1 cellular context compared by ENCODE assay signal in the genomic region with DNA sequence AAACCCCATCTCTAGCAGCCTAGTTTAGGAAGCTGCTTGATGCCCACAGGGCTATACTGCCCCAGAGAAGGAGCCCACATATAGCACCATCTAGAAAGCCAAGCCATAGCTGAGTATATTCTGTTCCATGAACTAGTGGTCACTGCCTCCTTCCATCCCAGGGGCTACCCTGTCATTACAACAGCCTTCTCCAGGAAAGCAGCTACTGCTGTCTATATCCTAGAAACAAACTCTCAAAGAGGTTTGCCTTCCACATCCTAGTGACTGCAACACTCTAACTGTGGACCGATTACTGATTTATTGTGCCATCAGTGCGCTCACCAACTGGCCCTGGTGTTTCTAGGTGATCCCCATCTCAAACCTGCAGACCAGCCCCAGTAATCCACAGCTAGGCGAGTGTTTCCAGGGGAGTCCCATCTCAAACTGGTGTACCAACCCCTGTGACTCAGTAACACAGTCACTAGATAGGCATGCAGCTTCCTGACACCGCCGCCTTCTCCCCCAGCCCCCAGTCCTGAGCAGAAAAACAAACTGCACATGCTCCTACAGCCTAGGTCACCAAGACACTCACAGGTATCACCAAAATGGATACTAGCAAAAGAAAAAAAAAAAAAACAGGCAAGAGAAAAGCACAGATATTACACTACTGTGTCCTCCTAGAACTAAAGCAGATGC.
TF ChIP-seq lines count a peak whose summit lies in the region.

No MANE protein-coding gene starts in this region.

TF ChIP-seq in IMR-90, 13 proteins besides CTCF, POLR2A, EP300 and RAD21:
- TF ChIP-seq CEBPB (IDR thresholded peaks at IDR 0.05; ENCODE audit: low read depth, low read length) (0 out of 2 replicates have a peak, but pooled peaks have one; percentile 19), BHLHE40 (IDR thresholded peaks at IDR 0.05; ENCODE audit: low read depth, low read length) (no peak), NFE2L2 (IDR thresholded peaks at IDR 0.05; ENCODE audit: low read depth, low read length) (no peak), MAZ (IDR thresholded peaks at IDR 0.05; ENCODE audit: borderline replicate concordance, low read depth, low read length) (peak; percentile 49; the same call in 1 of the 2 replicates), FOS (IDR thresholded peaks at IDR 0.05; ENCODE audit: low read depth, low read length) (peak; percentile 61)
